33 cellular contexts compared by ENCODE assay signal in genomic region chr12:77923882-77924281, GRCh38.
DNase-seq lines count a peak whose midpoint lies in the region; FAIRE-seq and TF ChIP-seq lines count a peak whose summit lies in the region.
"Had no signal": no experiment of that assay in that cellular context is flagged by ENCODE, and none has a peak within 500 bp of the region (broad histone marks: within the 10 kb centered on the region; RNA-seq: fewer than 3 reads in every experiment).

No MANE protein-coding gene starts in this region.

- no peak overlapping the region for H3K4me3 Mint-ChIP-seq in activated CD4-positive, alpha-beta memory T cell treated with anti-CD3 and anti-CD28 coated beads for 36 hours
- H3K4me3 Mint-ChIP-seq: activated CD4-positive, alpha-beta T cell treated with anti-CD3 and anti-CD28 coated beads, Interleukin-2, amount 10 ng/mL, durations not matched to agents 24 days and 14 days; activated naive CD8-positive, alpha-beta T cell; effector memory CD8-positive, alpha-beta T cell; naive thymus-derived CD4-positive, alpha-beta T cell had no signal

- in situ Hi-C loops in GM23248 (cut with MboI) = no loop called here

- peaks cover 7% of the 10 kb centered on the region for H3F3A ChIP-seq in GM23248 (ENCODE audit: insufficient read depth)

- no peak overlapping the region for H3K18ac ChIP-seq in neuronal stem cell (ENCODE audit: low read length)

- H3K9me3 Mint-ChIP-seq in activated CD4-positive, alpha-beta memory T cell treated with anti-CD3 and anti-CD28 coated beads for 36 hours = peaks cover 7% of the 10 kb centered on the region
- H3K9me3 Mint-ChIP-seq: activated CD4-positive, alpha-beta T cell treated with anti-CD3 and anti-CD28 coated beads, Interleukin-2, amount 10 ng/mL, durations not matched to agents 24 days and 14 days had no signal

- 85 to 88% methylated on average over 1 of the region's 1 CpG for WGBS in GM23248 (ENCODE audit: low coverage in 1 of 2, low lambda C conversion rate in 2 of 2, missing lambda C conversion rate in 2 of 2), 2 experiments
- no CpG with 5 or more reads among the region's 1 CpG for WGBS in neuronal stem cell (ENCODE audit: extremely low coverage in 2 of 2, insufficient read length in 2 of 2, insufficient replicate concordance in 1 of 2), 2 donors

- H3K14ac ChIP-seq in neuronal stem cell (ENCODE audit: low read length) = no peak overlapping the region

- CTCF ChIA-PET in activated CD4-positive, alpha-beta memory T cell treated with anti-CD3 and anti-CD28 coated beads for 36 hours (lab: Charles Lee) = no interaction called here

- no peaks in the 10 kb centered on the region for H3K27me3 Mint-ChIP-seq in activated CD4-positive, alpha-beta memory T cell treated with anti-CD3 and anti-CD28 coated beads for 36 hours
- H3K27me3 Mint-ChIP-seq: activated CD4-positive, alpha-beta T cell treated with anti-CD3 and anti-CD28 coated beads, Interleukin-2, amount 10 ng/mL, durations not matched to agents 24 days and 14 days; activated naive CD8-positive, alpha-beta T cell; effector memory CD8-positive, alpha-beta T cell; naive thymus-derived CD4-positive, alpha-beta T cell had no signal

- peak; percentile 23 for DNase-seq in GM23248
- peak; percentile 66 for DNase-seq in dedifferentiated amniotic fluid mesenchymal stem cell (ENCODE audit: extremely low spot score)
- DNase-seq in neuronal stem cell (ENCODE audit: low spot score) = no peak
- DNase-seq in HPDE6-E6E7 (ENCODE audit: extremely low spot score) = no peak
- DNase-seq in urothelium cell line (ENCODE audit: low spot score) = no peak
- DNase-seq in activated CD4-positive, alpha-beta memory T cell treated with anti-CD3 and anti-CD28 coated beads for 36 hours = no peak
- DNase-seq in NCI-H2029 treated with DMSO at 0.1 percent for 48 hours (lab: John Stamatoyannopoulos, UW) = no peak
- DNase-seq: activated CD4-positive, alpha-beta T cell treated with anti-CD3 and anti-CD28 coated beads, Interleukin-2, amount 10 ng/mL, durations not matched to agents 24 days and 14 days; activated effector memory CD4-positive, alpha-beta T cell treated with anti-CD3 and anti-CD28 coated beads, Interleukin-2, amount 50 U/mL, for 16 hours; anterior cingulate cortex; caudate nucleus; effector memory CD8-positive, alpha-beta T cell; gastrocnemius medialis; naive thymus-derived CD4-positive, alpha-beta T cell; NCI-H1092; NCI-H1694 treated with DMSO at 0.1 percent for 48 hours; NCI-H524 treated with DMSO at 0.1 percent for 48 hours; nucleus accumbens; PC-9; SHP77; sigmoid colon; stimulated activated CD4-positive, alpha-beta T cell treated with anti-CD3 and anti-CD28 coated beads, Interleukin-4, amount 100 ng/mL, for 24 hours; SW 1271; T1000 had no signal

- no peak overlapping the region for H3K4me2 ChIP-seq in GM23248 (ENCODE audit: unreplicated experiment)
- H3K4me2 ChIP-seq in neuronal stem cell (ENCODE audit: insufficient read depth, low read length, poor library complexity, severe bottlenecking) = no peak overlapping the region
- H3K4me2 ChIP-seq: BLaER1 treated with 17β-estradiol and CSF1 and Interleukin-3, amounts not matched to agents 10 nM and 100 nM; PC-9 had no signal

- no peaks in the 10 kb centered on the region for H3K36me3 Mint-ChIP-seq in activated CD4-positive, alpha-beta memory T cell treated with anti-CD3 and anti-CD28 coated beads for 36 hours
- H3K36me3 Mint-ChIP-seq: activated naive CD8-positive, alpha-beta T cell; naive thymus-derived CD4-positive, alpha-beta T cell had no signal

- H4K20me1 ChIP-seq in GM23248 (ENCODE audit: insufficient read depth) = no peaks in the 10 kb centered on the region
- H4K20me1 ChIP-seq: BLaER1 treated with 17β-estradiol and CSF1 and Interleukin-3, amounts not matched to agents 10 nM and 100 nM had no signal

- no peaks in the 10 kb centered on the region for H3K79me2 ChIP-seq in GM23248 (ENCODE audit: insufficient read depth)

- H4K8ac ChIP-seq in neuronal stem cell (ENCODE audit: low read depth, low read length) = no peak overlapping the region

- H3K27ac ChIP-seq in GM23248 = no peak overlapping the region
- no peak overlapping the region for H3K27ac ChIP-seq in neuronal stem cell (replicated peaks; ENCODE audit: low read length)
- H3K27ac ChIP-seq: BLaER1 treated with 17β-estradiol and CSF1 and Interleukin-3, amounts not matched to agents 10 nM and 100 nM; coronary artery; gastrocnemius medialis; PC-9; sigmoid colon; tibial nerve; VCaP had no signal

- H3K9ac ChIP-seq in GM23248 (no peak overlapping the region), neuronal stem cell (ENCODE audit: low read depth, low read length, poor library complexity) (no peak overlapping the region)
- H3K9ac ChIP-seq: BLaER1 treated with 17β-estradiol and CSF1 and Interleukin-3, amounts not matched to agents 10 nM and 100 nM had no signal

- no peaks in the 10 kb centered on the region for H3K4me1 Mint-ChIP-seq in activated CD4-positive, alpha-beta memory T cell treated with anti-CD3 and anti-CD28 coated beads for 36 hours (ENCODE audit: low read depth)
- H3K4me1 Mint-ChIP-seq: activated CD4-positive, alpha-beta T cell treated with anti-CD3 and anti-CD28 coated beads, Interleukin-2, amount 10 ng/mL, durations not matched to agents 24 days and 14 days had no signal

- H3K36me3 ChIP-seq in GM23248 (ENCODE audit: low read depth) (no peaks in the 10 kb centered on the region), neuronal stem cell (replicated peaks in 1 of 2; ENCODE audit: control insufficient read depth in 2 of 2, insufficient read depth in 2 of 2, low read length in 2 of 2) (no peaks in the 10 kb centered on the region)
- H3K36me3 ChIP-seq: BLaER1 treated with 17β-estradiol and CSF1 and Interleukin-3, amounts not matched to agents 10 nM and 100 nM; gastrocnemius medialis; sigmoid colon; tibial nerve had no signal

- H3K4me3 ChIP-seq in GM23248 (no peak overlapping the region), neuronal stem cell (ENCODE audit: low read length in 2 of 2) (no peak overlapping the region)
- H3K4me3 ChIP-seq: BLaER1 treated with 17β-estradiol and CSF1 and Interleukin-3, amounts not matched to agents 10 nM and 100 nM; coronary artery; gastrocnemius medialis; K562; PC-9; sigmoid colon; tibial nerve had no signal

- no peak overlapping the region for H2AK5ac ChIP-seq in neuronal stem cell (ENCODE audit: low read depth, low read length)

- H2AFZ ChIP-seq in GM23248 (no peak overlapping the region), neuronal stem cell (ENCODE audit: low read length) (peak overlapping the region; percentile 42)
- H2AFZ ChIP-seq: PC-9 had no signal

- H3K27ac Mint-ChIP-seq in activated CD4-positive, alpha-beta memory T cell treated with anti-CD3 and anti-CD28 coated beads for 36 hours = no peak overlapping the region
- H3K27ac Mint-ChIP-seq: activated CD4-positive, alpha-beta T cell treated with anti-CD3 and anti-CD28 coated beads, Interleukin-2, amount 10 ng/mL, durations not matched to agents 24 days and 14 days; activated naive CD8-positive, alpha-beta T cell; effector memory CD8-positive, alpha-beta T cell; naive thymus-derived CD4-positive, alpha-beta T cell had no signal

- no peak overlapping the region for H2BK5ac ChIP-seq in neuronal stem cell (ENCODE audit: low read length)

- no peaks in the 10 kb centered on the region for H3K9me2 ChIP-seq in GM23248 (ENCODE audit: insufficient read depth)

- H3K27me3 ChIP-seq in GM23248 (replicated peaks; ENCODE audit: insufficient read depth) (no peaks in the 10 kb centered on the region), neuronal stem cell (ENCODE audit: control insufficient read depth in 3 of 3, insufficient read depth in 3 of 3, low read depth in 1 of 3, low read length in 3 of 3) (no peaks in the 10 kb centered on the region)
- H3K27me3 ChIP-seq: BLaER1 treated with 17β-estradiol and CSF1 and Interleukin-3, amounts not matched to agents 10 nM and 100 nM; gastrocnemius medialis; sigmoid colon; tibial nerve had no signal

- no peak overlapping the region for H2BK120ac ChIP-seq in neuronal stem cell (ENCODE audit: low read depth, low read length)

- H3K9me3 ChIP-seq in GM23248 (ENCODE audit: low read depth) = no peaks in the 10 kb centered on the region
- no peaks in the 10 kb centered on the region for H3K9me3 ChIP-seq in neuronal stem cell (replicated peaks in 1 of 2; ENCODE audit: control insufficient read depth in 2 of 2, insufficient read depth in 1 of 2, low read depth in 1 of 2, low read length in 2 of 2)
- H3K9me3 ChIP-seq: BLaER1 treated with 17β-estradiol and CSF1 and Interleukin-3, amounts not matched to agents 10 nM and 100 nM; gastrocnemius medialis; sigmoid colon; tibial nerve had no signal

- no peak overlapping the region for H3K4ac ChIP-seq in neuronal stem cell (ENCODE audit: low read length)

- no peaks in the 10 kb centered on the region for H3K79me1 ChIP-seq in neuronal stem cell (ENCODE audit: low read depth, low read length)

- POLR2A ChIA-PET in activated CD4-positive, alpha-beta memory T cell treated with anti-CD3 and anti-CD28 coated beads for 36 hours (lab: Charles Lee) = no interaction called here

- H3K23ac ChIP-seq in neuronal stem cell (ENCODE audit: low read depth, low read length, poor library complexity) = no peak overlapping the region

- FAIRE-seq in urothelium cell line (lab: Jason Lieb, UNC) = no peak
- FAIRE-seq: GM12892, HTR-8/SVneo, K562 had no signal

- peaks cover 26% of the 10 kb centered on the region for H3K4me1 ChIP-seq in GM23248 (ENCODE audit: insufficient read depth)
- H3K4me1 ChIP-seq in neuronal stem cell (ENCODE audit: control insufficient read depth in 2 of 2, insufficient read depth in 1 of 2, low read depth in 1 of 2, low read length in 2 of 2) = no peaks in the 10 kb centered on the region
- H3K4me1 ChIP-seq: BLaER1 treated with 17β-estradiol and CSF1 and Interleukin-3, amounts not matched to agents 10 nM and 100 nM; gastrocnemius medialis had no signal

- H4K91ac ChIP-seq in neuronal stem cell (ENCODE audit: low read depth, low read length, poor library complexity) = no peak overlapping the region

- intact Hi-C loops in activated CD4-positive, alpha-beta memory T cell treated with anti-CD3 and anti-CD28 coated beads for 36 hours (cut with micrococcal nuclease) = no loop called here

- no peak overlapping the region for H2BK12ac ChIP-seq in neuronal stem cell (ENCODE audit: low read length)

- no peak overlapping the region for H2BK15ac ChIP-seq in neuronal stem cell (ENCODE audit: low read length)

TF ChIP-seq in PFSK-1, 5 proteins besides CTCF, POLR2A, EP300 and RAD21:
- TF ChIP-seq TAF1 (IDR thresholded peaks at IDR 0.05; ENCODE audit: borderline replicate concordance, insufficient read depth, low read length) (0 out of 2 replicates have a peak, but pooled peaks have one; percentile 36), POLR2AphosphoS5 (IDR thresholded peaks at IDR 0.05; ENCODE audit: low read depth, low read length) (peak; percentile 43; the same call in 1 of the 2 replicates), SIN3A (IDR thresholded peaks at IDR 0.05; ENCODE audit: borderline replicate concordance, insufficient read depth, low read length) (no peak)

Comparison
In these comparisons a context has a peak if more than half of its experiments do, and no peak if none do; other contexts are left out.
1. DNase-seq: peak in GM23248 (single experiment) and dedifferentiated amniotic fluid mesenchymal stem cell (single experiment); none in neuronal stem cell (single experiment), HPDE6-E6E7 (single experiment), urothelium cell line (single experiment), activated CD4-positive, alpha-beta memory T cell treated with anti-CD3 and anti-CD28 coated beads for 36 hours (single experiment) and NCI-H2029 treated with DMSO at 0.1 percent for 48 hours (single experiment).